Comparison of ENCODE assay signal across 7 cellular contexts in genomic region chr17:40319651-40320550, GRCh38. TPM values are rescaled to one million over a fixed set of nuclear protein-coding genes. Genes with fewer than 3 reads are reported as not detected.
DNase-seq lines count a peak whose midpoint lies in the region; ATAC-seq and TF ChIP-seq lines count a peak whose summit lies in the region.

No MANE protein-coding gene starts in this region.

- H3K4me3 ChIP-seq in OCI-LY7 (ENCODE audit: low read depth, low read length, poor library complexity, severe bottlenecking) = no peak overlapping the region

- CTCF ChIA-PET in OCI-LY7 (lab: Charles Lee; ENCODE audit: unreplicated experiment) = interaction anchor here (0.7 kb wide), 1 partner anchor 10 kb away, joined by 3 read pairs; no protein-coding TSS in a partner anchor

- ATAC-seq in HG02885 (IDR thresholded peaks at IDR 0.05; ENCODE audit: poor library complexity, unreplicated experiment) = no peak

- peak overlapping the region; percentile 93; the same call in 1 of the 2 replicates for H3K4me2 ChIP-seq in OCI-LY7 (ENCODE audit: low read length)

- H3K4me1 Mint-ChIP-seq in immature natural killer cell = peaks cover 85 to 93% of the 10 kb centered on the region in 2 donors

- H3K9me2 ChIP-seq in OCI-LY7 (ENCODE audit: insufficient read depth, low read length) = no peaks in the 10 kb centered on the region

- no peaks in the 10 kb centered on the region for H3K36me3 ChIP-seq in OCI-LY7 (ENCODE audit: insufficient read depth, low read length)

- no peak for TF ChIP-seq CTCF in OCI-LY7 (conservative IDR thresholded peaks at IDR 0.05; ENCODE audit: low read length)

- peaks cover 37 to 48% (median 43%) of the 10 kb centered on the region in 3 donors for H3K27me3 Mint-ChIP-seq in immature natural killer cell (ENCODE audit: low read depth in 3 of 3)

- peaks cover 9% of the 10 kb centered on the region; the same call in 1 of the 2 replicates for H4K20me1 ChIP-seq in OCI-LY7 (ENCODE audit: insufficient read depth, low read length)

- H3K4me3 Mint-ChIP-seq in immature natural killer cell = peak overlapping the region; percentile 91 to 95 (median 93)

- POLR2A ChIA-PET in OCI-LY7 (lab: Charles Lee) = no interaction called here

- H2AFZ ChIP-seq in OCI-LY7 (ENCODE audit: low read length) = no peak overlapping the region

- no peak overlapping the region for H3K27ac ChIP-seq in OCI-LY7 (ENCODE audit: low read depth, low read length, poor library complexity, severe bottlenecking)

- peaks cover 0 to 4% (median 2%) of the 10 kb centered on the region in 6 donors for H3K9me3 Mint-ChIP-seq in immature natural killer cell

- no peaks in the 10 kb centered on the region for H3K9me3 ChIP-seq in OCI-LY7 (ENCODE audit: low read length)

- H3K36me3 Mint-ChIP-seq in immature natural killer cell = peaks cover 0 to 4% (median 0%) of the 10 kb centered on the region in 3 donors

- peaks cover 68% of the 10 kb centered on the region for H3K4me1 ChIP-seq in OCI-LY7 (ENCODE audit: insufficient read depth, low read length, poor library complexity, severe bottlenecking)

- intact Hi-C loops in OCI-LY7 (cut with micrococcal nuclease; ENCODE audit: unreplicated experiment) = no loop called here

- BruUV-seq in OCI-LY7 (replicated peaks; lab: Mats Ljungman, UMichigan) = no TSS peak

- no peaks in the 10 kb centered on the region for H3K79me2 ChIP-seq in OCI-LY7 (ENCODE audit: insufficient read depth, low read depth, low read length)

- peak overlapping the region; percentile 99 to 100 (median 100) for H3K27ac Mint-ChIP-seq in immature natural killer cell

- DNase-seq in OCI-LY7 (ENCODE audit: low spot score) (no peak), immature natural killer cell (peak; percentile 75 to 81 (median 77)), foreskin melanocyte (no peak), mucosa of gallbladder (ENCODE audit: low spot score) (no peak)
- DNase-seq in activated effector memory CD4-positive, alpha-beta T cell treated with Interleukin-2 at 50 U/mL for 16 hours = peak; percentile 75
- DNase-seq in stimulated activated CD8-positive, alpha-beta memory T cell treated with anti-CD3 and anti-CD28 coated beads, Interleukin-2, amount 100 ng/mL, for 1 hour (ENCODE audit: low read depth in 2 of 2) = peak; percentile 69 to 80

RNA-seq across cellular contexts. Expression of gene RARA, which starts 10.9 kb away (rescaled TPM):
- total RNA-seq in OCI-LY7 (2014; rRNA removed; shearing (Covaris generic)) = 3.1 and 5.7 TPM in 2 replicates
- total RNA-seq in OCI-LY7 (2022) (8.0 and 8.6 TPM in 2 replicates), mucosa of gallbladder (39.4 TPM)
- polyA plus RNA-seq in immature natural killer cell = 10 to 100 TPM in 1 of 3 donors, 1 to 10 TPM in 2; 4.6 to 12.1 (median 4.6) TPM

RNA-seq across cellular contexts. Expression of gene CDC6, which starts 32.2 kb away (rescaled TPM):
- total RNA-seq in OCI-LY7 (2014; rRNA removed; shearing (Covaris generic)) = 72.3 and 75.2 TPM in 2 replicates
- total RNA-seq in OCI-LY7 (2022) (132 and 156 TPM in 2 replicates), mucosa of gallbladder (6.8 TPM)
- polyA plus RNA-seq in immature natural killer cell = 1 to 10 TPM in 2 of 3 donors, under 1 TPM in 1; 0.81 to 1.8 (median 1.5) TPM

RNA-seq across cellular contexts. Expression of gene GJD3, which starts 44.6 kb away (rescaled TPM):
- not detected in 2 replicates for total RNA-seq in OCI-LY7 (2014; rRNA removed; shearing (Covaris generic))
- total RNA-seq in OCI-LY7 (2022) = not detected in 2 replicates
- polyA plus RNA-seq in immature natural killer cell = under 1 TPM in 2 of 3 donors, not detected in 1; 0.40 to 0.68 TPM
- 1.9 TPM for total RNA-seq in mucosa of gallbladder

Comparison
In these comparisons a context has a peak if more than half of its experiments do, and no peak if none do; other contexts are left out.
1. DNase-seq: peak in activated effector memory CD4-positive, alpha-beta T cell treated with Interleukin-2 at 50 U/mL for 16 hours (single experiment), immature natural killer cell (3 of 3) and stimulated activated CD8-positive, alpha-beta memory T cell treated with anti-CD3 and anti-CD28 coated beads, Interleukin-2, amount 100 ng/mL, for 1 hour (2 of 2); none in OCI-LY7 (single experiment), foreskin melanocyte (single experiment) and mucosa of gallbladder (single experiment).